In genomic region chr14:96216627-96217026, GRCh38 we compare ENCODE assay signal across 27 cellular contexts. TPM values are rescaled to one million over a fixed set of nuclear protein-coding genes. Genes with fewer than 3 reads are reported as not detected.
A peak's percentile ranks its signal among the peaks of the same experiment; 100 is the strongest.
DNase-seq lines count a peak whose midpoint lies in the region; ATAC-seq, FAIRE-seq and TF ChIP-seq lines count a peak whose summit lies in the region.
"Had no signal": no experiment of that assay in that cellular context is flagged by ENCODE, and none has a peak within 500 bp of the region (broad histone marks: within the 10 kb centered on the region; RNA-seq: fewer than 3 reads in every experiment).

No MANE protein-coding gene starts in this region.

- ATAC-seq in HepG2 = no peak
- no peak for ATAC-seq in right lobe of liver
- ATAC-seq: A549, GM12878 had no signal

- no peak for TF ChIP-seq EP300 in HepG2 (IDR thresholded peaks at IDR 0.05; ENCODE audit: low read depth in 2 of 2, low read length in 2 of 2)
- no peak for TF ChIP-seq EP300 in HepG2 (CRISPR knock-in tag; IDR thresholded peaks at IDR 0.05; ENCODE audit: borderline replicate concordance)

- no peaks in the 10 kb centered on the region for H3K79me2 ChIP-seq in HepG2 (ENCODE audit: insufficient read depth, low read length)

- H3K4me1 ChIP-seq in HepG2 (ENCODE audit: insufficient read depth, low read length) = no peaks in the 10 kb centered on the region
- peaks cover 0 to 6% (median 0%) of the 10 kb centered on the region in 4 donors for H3K4me1 ChIP-seq in right lobe of liver
- peaks cover 80% of the 10 kb centered on the region for H3K4me1 ChIP-seq in vagina
- H3K4me1 ChIP-seq: HAP-1 had no signal

- H2AFZ ChIP-seq in HepG2 (ENCODE audit: low read length) = no peak overlapping the region

- TF ChIP-seq CTCF in HepG2 (CRISPR knock-in tag; IDR thresholded peaks at IDR 0.05) (no peak), right lobe of liver (IDR thresholded peaks at IDR 0.05) (no peak), RWPE1 (conservative IDR thresholded peaks at IDR 0.05; ENCODE audit: low read depth) (no peak), vagina (IDR thresholded peaks at IDR 0.05) (no peak)

- DNase-seq in HepG2 (ENCODE audit: low spot score) = no peak
- no peak for DNase-seq in right lobe of liver
- no peak for DNase-seq in RWPE1 (ENCODE audit: low spot score)
- DNase-seq in epithelial cell of prostate (ENCODE audit: low read depth, low spot score) = no peak
- no peak for DNase-seq in vagina (ENCODE audit: extremely low spot score in 2 of 2)
- DNase-seq in activated naive CD4-positive, alpha-beta T cell treated with anti-CD3 and anti-CD28 coated beads, Interleukin-2, amount 50 U/mL, for 16 hours = no peak
- DNase-seq in NAMALWA (ENCODE audit: low spot score) = no peak
- DNase-seq in ecto neural progenitor cell (ENCODE audit: low spot score) = no peak
- DNase-seq: 8988T; ACHN; AML-193; CD4-positive, alpha-beta T cell; CD8-positive, alpha-beta memory T cell; DMS 273 treated with DMSO at 0.1 percent for 48 hours; DMS79; EL; GDM1; GOT3 had no signal

- BruUV-seq in HepG2 (replicated peaks; lab: Mats Ljungman, UMichigan) = no TSS peak

- no peaks in the 10 kb centered on the region; a peak in 1 of 5 replicates for H3K27me3 ChIP-seq in HepG2 (ENCODE audit: control insufficient read depth in 1 of 2, insufficient read depth in 2 of 2, low read length in 2 of 2)
- no peaks in the 10 kb centered on the region for H3K27me3 ChIP-seq in right lobe of liver
- no peaks in the 10 kb centered on the region for H3K27me3 ChIP-seq in vagina
- H3K27me3 ChIP-seq: BE2C; BLaER1 treated with 17β-estradiol and CSF1 and Interleukin-3, amounts not matched to agents 10 nM and 100 nM had no signal

- H3K4me2 ChIP-seq in HepG2 (ENCODE audit: low read depth, low read length) = no peak overlapping the region
- H3K4me2 ChIP-seq: A549; BLaER1 treated with 17β-estradiol and CSF1 and Interleukin-3, amounts not matched to agents 10 nM and 100 nM had no signal

- CTCF ChIA-PET in HepG2 (lab: Yijun Ruan, JAX; ENCODE audit: low intra/inter-chr PET ratio, low total read pairs) (no interaction called here), RWPE1 (lab: Yijun Ruan, JAX) (no interaction called here)

- FAIRE-seq in HepG2 (lab: Jason Lieb, UNC) = no peak
- FAIRE-seq: A549, D721Med, GM12878, GM19239, H54 had no signal

- no peak overlapping the region for H3K9ac ChIP-seq in HepG2 (ENCODE audit: insufficient read depth, low read depth, low read length)
- H3K9ac ChIP-seq: BLaER1 treated with 17β-estradiol and CSF1 and Interleukin-3, amounts not matched to agents 10 nM and 100 nM had no signal

- H3K36me3 ChIP-seq in HepG2 (replicated peaks in 1 of 2; ENCODE audit: control insufficient read depth in 1 of 2, insufficient read depth in 2 of 2, low read length in 2 of 2) (no peaks in the 10 kb centered on the region), right lobe of liver (no peaks in the 10 kb centered on the region), vagina (peaks cover 0 to 4% of the 10 kb centered on the region in 2 donors)
- H3K36me3 ChIP-seq: BE2C; BLaER1 treated with 17β-estradiol and CSF1 and Interleukin-3, amounts not matched to agents 10 nM and 100 nM; HAP-1 had no signal

- H3K4me3 ChIP-seq in HepG2 (replicated peaks in 1 of 3; ENCODE audit: insufficient read depth in 1 of 3, low read depth in 2 of 3, low read length in 3 of 3) (no peak overlapping the region), right lobe of liver (no peak overlapping the region), vagina (no peak overlapping the region)
- H3K4me3 ChIP-seq: A549; BLaER1 treated with 17β-estradiol and CSF1 and Interleukin-3, amounts not matched to agents 10 nM and 100 nM; GM12878; HAP-1 had no signal

- H3K9me3 ChIP-seq in HepG2 (ENCODE audit: low read length) = no peaks in the 10 kb centered on the region
- H3K9me3 ChIP-seq in right lobe of liver = no peaks in the 10 kb centered on the region
- no peaks in the 10 kb centered on the region for H3K9me3 ChIP-seq in vagina
- H3K9me3 ChIP-seq: BE2C, HAP-1 had no signal

- in situ Hi-C loops in HepG2 (cut with HindIII; ENCODE audit: extremely low pct_ligation_motif_present, low pct_unique_long_range_greater_than_20kb) = no loop called here

- H3K27ac ChIP-seq in HepG2 (ENCODE audit: extremely low read length, insufficient read depth, low read length) = no peak overlapping the region
- no peak overlapping the region for H3K27ac ChIP-seq in right lobe of liver
- H3K27ac ChIP-seq in RWPE1 = peak overlapping the region; percentile 90
- peak overlapping the region; percentile 60 for H3K27ac ChIP-seq in epithelial cell of prostate
- peak overlapping the region; percentile 52 for H3K27ac ChIP-seq in vagina
- H3K27ac ChIP-seq: BLaER1 treated with 17β-estradiol and CSF1 and Interleukin-3, amounts not matched to agents 10 nM and 100 nM had no signal

- no peaks in the 10 kb centered on the region for H4K20me1 ChIP-seq in HepG2 (ENCODE audit: insufficient read depth, low read length)
- H4K20me1 ChIP-seq: BLaER1 treated with 17β-estradiol and CSF1 and Interleukin-3, amounts not matched to agents 10 nM and 100 nM had no signal

- TF ChIP-seq POLR2A in HepG2 (IDR thresholded peaks at IDR 0.05; ENCODE audit: insufficient read depth in 1 of 2, low read depth in 2 of 2, low read length in 2 of 2) (no peak), right lobe of liver (IDR thresholded peaks at IDR 0.05) (no peak), vagina (IDR thresholded peaks at IDR 0.05) (no peak)

- intact Hi-C loops in HepG2 (cut with micrococcal nuclease; ENCODE audit: unreplicated experiment) = no loop called here
- intact Hi-C loops in right lobe of liver (cut with DNase I) = no loop called here
- intact Hi-C loops in vagina (cut with DNase I) = no loop called here

- TF ChIP-seq RAD21 in HepG2 (CRISPR knock-in tag; IDR thresholded peaks at IDR 0.05) = no peak

- 90% methylated on average over 1 of the region's 1 CpG for WGBS in HepG2 (ENCODE audit: low lambda C conversion rate)
- 90% methylated on average over 1 of the region's 1 CpG for WGBS in right lobe of liver (ENCODE audit: insufficient coverage, low coverage, low lambda C conversion rate, missing lambda C conversion rate)

- POLR2A ChIA-PET in HepG2 (lab: Yijun Ruan, JAX) (no interaction called here), RWPE1 (lab: Yijun Ruan, JAX; ENCODE audit: low non-redundant PET) (interaction anchor here (1.1 kb wide), 1 partner anchor 8 kb away, joined by 3 read pairs; no protein-coding TSS in a partner anchor)

TF ChIP-seq in HepG2, 621 proteins besides CTCF, POLR2A, EP300 and RAD21 (continues in another document):
- no peak for TF ChIP-seq FIP1L1 (IDR thresholded peaks at IDR 0.05; ENCODE audit: borderline replicate concordance, insufficient read depth, low read depth, low read length)
- TF ChIP-seq ZNF562 (CRISPR knock-in tag; IDR thresholded peaks at IDR 0.05; ENCODE audit: borderline replicate concordance) = no peak

RNA-seq across cellular contexts. Expression of gene BDKRB2, which starts 12.0 kb away (rescaled TPM):
- not detected in 2 replicates for total RNA-seq in HepG2 (2016; rRNA removed; fragmentation: Illumina TruSeq; extraction: Trizol)
- total RNA-seq in HepG2 (2016; cell fraction: cytosol; rRNA removed; fragmentation: Illumina TruSeq; extraction: Trizol; ENCODE audit: low read depth) = not detected in 2 replicates
- not detected in 2 replicates for total RNA-seq in HepG2 (2016; cell fraction: insoluble cytoplasmic fraction; rRNA removed; fragmentation: Illumina TruSeq; extraction: Trizol)
- not detected in 2 replicates for total RNA-seq in HepG2 (2016; cell fraction: membrane; rRNA removed; fragmentation: Illumina TruSeq; extraction: Trizol)
- not detected in 2 replicates for total RNA-seq in HepG2 (2016; cell fraction: nucleus; rRNA removed; fragmentation: Illumina TruSeq; extraction: Trizol)
- polyA plus RNA-seq in HepG2 (2011; rRNA removed) = 0.03 TPM in 2 replicates
- 0.03 TPM in 2 replicates for polyA plus RNA-seq in HepG2 (2011; cell fraction: cytosol; rRNA removed)
- not detected in 2 replicates for polyA plus RNA-seq in HepG2 (2011; cell fraction: nucleus; rRNA removed)
- polyA plus RNA-seq in HepG2 (2012) = not detected in 2 replicates
- not detected in 2 replicates for polyA plus RNA-seq in HepG2 (2016; cell fraction: cytosol; fragmentation: Illumina TruSeq; extraction: Trizol; ENCODE audit: low read depth)
- not detected in 2 replicates for polyA plus RNA-seq in HepG2 (2016; cell fraction: insoluble cytoplasmic fraction; fragmentation: Illumina TruSeq; extraction: Trizol; ENCODE audit: low read depth)
- not detected in 2 replicates for polyA plus RNA-seq in HepG2 (2016; cell fraction: membrane; fragmentation: Illumina TruSeq; extraction: Trizol; ENCODE audit: low read depth)
- not detected in 2 replicates for polyA plus RNA-seq in HepG2 (2016; cell fraction: nucleus; fragmentation: Illumina TruSeq; extraction: Trizol; ENCODE audit: insufficient read depth, low read depth)
- polyA minus RNA-seq in HepG2 (2011; rRNA and poly(A)+ RNA removed; ENCODE audit: low replicate concordance) = 0.04 and 24.0 TPM in 2 replicates
- polyA minus RNA-seq in HepG2 (2011; cell fraction: cytosol; rRNA and poly(A)+ RNA removed) = not detected in 2 replicates
- 0.12 TPM in 1 of 2 replicates, not detected in the other for polyA minus RNA-seq in HepG2 (2011; cell fraction: nucleus; rRNA and poly(A)+ RNA removed)
- under 1 TPM; 0.07 to 0.60 (median 0.22) TPM for total RNA-seq in right lobe of liver
- 23.3 TPM for total RNA-seq in vagina
- total RNA-seq: CD4-positive, alpha-beta T cell; CD8-positive, alpha-beta memory T cell; GM12878 had no signal
- polyA plus RNA-seq: CD14-positive monocyte; CD8-positive, alpha-beta memory T cell had no signal

RNA-seq across cellular contexts. Expression of gene BDKRB1, which starts 39.4 kb away (rescaled TPM):
- total RNA-seq in HepG2 (2016; rRNA removed; fragmentation: Illumina TruSeq; extraction: Trizol) = not detected in 2 replicates
- total RNA-seq in HepG2 (2016; cell fraction: cytosol; rRNA removed; fragmentation: Illumina TruSeq; extraction: Trizol; ENCODE audit: low read depth) = not detected in 2 replicates
- not detected in 2 replicates for total RNA-seq in HepG2 (2016; cell fraction: insoluble cytoplasmic fraction; rRNA removed; fragmentation: Illumina TruSeq; extraction: Trizol)
- not detected in 2 replicates for total RNA-seq in HepG2 (2016; cell fraction: membrane; rRNA removed; fragmentation: Illumina TruSeq; extraction: Trizol)
- not detected in 2 replicates for total RNA-seq in HepG2 (2016; cell fraction: nucleus; rRNA removed; fragmentation: Illumina TruSeq; extraction: Trizol)
- polyA plus RNA-seq in HepG2 (2011; rRNA removed) = 0.05 TPM in 1 of 2 replicates, not detected in the other
- polyA plus RNA-seq in HepG2 (2011; cell fraction: cytosol; rRNA removed) = not detected in 2 replicates
- polyA plus RNA-seq in HepG2 (2011; cell fraction: nucleus; rRNA removed) = not detected in 2 replicates
- not detected in 2 replicates for polyA plus RNA-seq in HepG2 (2012)
- not detected in 2 replicates for polyA plus RNA-seq in HepG2 (2016; cell fraction: cytosol; fragmentation: Illumina TruSeq; extraction: Trizol; ENCODE audit: low read depth)
- not detected in 2 replicates for polyA plus RNA-seq in HepG2 (2016; cell fraction: insoluble cytoplasmic fraction; fragmentation: Illumina TruSeq; extraction: Trizol; ENCODE audit: low read depth)
- polyA plus RNA-seq in HepG2 (2016; cell fraction: membrane; fragmentation: Illumina TruSeq; extraction: Trizol; ENCODE audit: low read depth) = not detected in 2 replicates
- polyA plus RNA-seq in HepG2 (2016; cell fraction: nucleus; fragmentation: Illumina TruSeq; extraction: Trizol; ENCODE audit: insufficient read depth, low read depth) = not detected in 2 replicates
- polyA minus RNA-seq in HepG2 (2011; rRNA and poly(A)+ RNA removed; ENCODE audit: low replicate concordance) = 20.3 TPM in 1 of 2 replicates, not detected in the other
- polyA minus RNA-seq in HepG2 (2011; cell fraction: cytosol; rRNA and poly(A)+ RNA removed) = 0.62 TPM in 1 of 2 replicates, not detected in the other
- polyA minus RNA-seq in HepG2 (2011; cell fraction: nucleus; rRNA and poly(A)+ RNA removed) = not detected in 2 replicates
- total RNA-seq in right lobe of liver = under 1 TPM in 1 of 6 experiments, not detected in 5; 0.31 TPM
- total RNA-seq in vagina = 2.5 TPM
- total RNA-seq: CD4-positive, alpha-beta T cell; CD8-positive, alpha-beta memory T cell had no signal
- polyA plus RNA-seq: CD14-positive monocyte; CD8-positive, alpha-beta memory T cell; GM12878 had no signal

Comparison
In these comparisons a context has a peak if more than half of its experiments do, and no peak if none do; other contexts are left out.
1. H3K27ac ChIP-seq: peak in RWPE1 (single experiment), epithelial cell of prostate (single experiment) and vagina (single experiment); none in HepG2 (single experiment) and right lobe of liver (0 of 3).
2. RNA of gene BDKRB2, which starts 12.0 kb away (total RNA-seq): 23.3 TPM in vagina (single experiment); 0.07 to 0.60 TPM in right lobe of liver and not detected in HepG2; every median in the first group is over 10 times any median in the second.